Comparison of ENCODE assay signal across 9 cellular contexts in genomic region chr21:46170436-46171193, GRCh38. TPM values are rescaled to one million over a fixed set of nuclear protein-coding genes. Genes with fewer than 3 reads are reported as not detected.
DNase-seq lines count a peak whose midpoint lies in the region; ATAC-seq lines count a peak whose summit lies in the region.
"Not testable (repeated sequence)": the region's sequence is repeated elsewhere in the genome, so short reads cannot be mapped to it uniquely, and the experiment has no call there.
"Had no signal": no experiment of that assay in that cellular context is flagged by ENCODE, and none has a peak within 500 bp of the region (broad histone marks: within the 10 kb centered on the region; RNA-seq: fewer than 3 reads in every experiment).

No MANE protein-coding gene starts in this region.

- H3K27ac ChIP-seq in CD4-positive, CD25-positive, alpha-beta regulatory T cell (ENCODE audit: insufficient read depth, low read length, poor library complexity, severe bottlenecking) = peak overlapping the region; percentile 23

- intact Hi-C loops in activated T-helper 1 cell treated with anti-CD3 and anti-CD28 coated beads, Interleukin-12 subunit alpha, Interleukin-12 subunit beta, Interleukin-2, Interleukin-4 antibody, amounts not matched to agents 30 ng/mL and 10 ng/mL and 1 ng/mL, durations not matched to agents 14 hours and 24 hours and 36 hours (cut with micrococcal nuclease) = not testable (repeated sequence)

- ATAC-seq in CD4-positive, CD25-positive, alpha-beta regulatory T cell (ENCODE audit: low read depth in 2 of 2) = peak in 1 of 2 donors; percentile 37
- ATAC-seq in activated naive CD4-positive, alpha-beta T cell treated with anti-CD3 and anti-CD28 coated beads, Interleukin-2, amount 50 U/mL, for 72 hours; stimulated activated naive CD8-positive, alpha-beta T cell treated with anti-CD3 and anti-CD28 coated beads, Interleukin-15, amount 100 ng/mL, for 72 hours: not testable (repeated sequence)

- not testable (repeated sequence) for H3K4me3 Mint-ChIP-seq in CD4-positive, CD25-positive, alpha-beta regulatory T cell; T-helper 1 cell treated with Interleukin-12 subunit alpha and Interleukin-12 subunit beta and Interleukin-4 antibody, amounts not matched to agents 30 μg/mL and 1 μg/mL, for 36 hours; activated T-helper 1 cell treated with anti-CD3 and anti-CD28 coated beads, Interleukin-12 subunit alpha, Interleukin-12 subunit beta, Interleukin-2, Interleukin-4 antibody, amounts not matched to agents 30 ng/mL and 10 ng/mL and 1 ng/mL, durations not matched to agents 14 hours and 24 hours and 36 hours; stimulated activated naive CD8-positive, alpha-beta T cell treated with anti-CD3 and anti-CD28 coated beads, Interleukin-15, amount 100 ng/mL, for 72 hours

- H3K27me3 ChIP-seq in CD4-positive, CD25-positive, alpha-beta regulatory T cell (ENCODE audit: control insufficient read depth, insufficient read depth, low read length) = not testable (repeated sequence)

- peaks cover 11% of the 10 kb centered on the region for H3K36me3 Mint-ChIP-seq in CD4-positive, CD25-positive, alpha-beta regulatory T cell
- H3K36me3 Mint-ChIP-seq in T-helper 1 cell treated with Interleukin-12 subunit alpha and Interleukin-12 subunit beta and Interleukin-4 antibody, amounts not matched to agents 30 μg/mL and 1 μg/mL, for 36 hours (ENCODE audit: low read depth); activated T-helper 1 cell treated with anti-CD3 and anti-CD28 coated beads, Interleukin-12 subunit alpha, Interleukin-12 subunit beta, Interleukin-2, Interleukin-4 antibody, amounts not matched to agents 30 ng/mL and 10 ng/mL and 1 ng/mL, durations not matched to agents 14 hours and 24 hours and 36 hours (ENCODE audit: low read depth): not testable (repeated sequence)
- H3K36me3 Mint-ChIP-seq in activated naive CD4-positive, alpha-beta T cell treated with anti-CD3 and anti-CD28 coated beads, Interleukin-2, amount 50 U/mL, for 72 hours = peaks cover 17 to 20% of the 10 kb centered on the region in 2 donors

- DNase-seq in CD4-positive, CD25-positive, alpha-beta regulatory T cell = peak in 2 of 3 donors; percentile 46 to 56
- peak; percentile 50 for DNase-seq in activated CD8-positive, alpha-beta memory T cell treated with anti-CD3 and anti-CD28 coated beads for 24 hours
- peak; percentile 13 for DNase-seq in activated T-helper 1 cell treated with anti-CD3 and anti-CD28 coated beads, Interleukin-12 subunit alpha, Interleukin-12 subunit beta, Interleukin-2, Interleukin-4 antibody, amounts not matched to agents 30 ng/mL and 10 ng/mL and 1 ng/mL, durations not matched to agents 14 hours and 24 hours and 36 hours (ENCODE audit: low spot score)
- DNase-seq in activated naive CD4-positive, alpha-beta T cell treated with anti-CD3 and anti-CD28 coated beads, Interleukin-2, amount 50 U/mL, for 72 hours (ENCODE audit: low spot score in 2 of 2); stimulated activated naive CD8-positive, alpha-beta T cell treated with anti-CD3 and anti-CD28 coated beads, Interleukin-15, amount 100 ng/mL, for 72 hours: not testable (repeated sequence)
- DNase-seq in effector CD8-positive, alpha-beta T cell (lab: John Stamatoyannopoulos, UW) = peak; percentile 11
- DNase-seq in mesenteric fat pad (ENCODE audit: low spot score) = peak; percentile 65

- not testable (repeated sequence) for H3K4me1 ChIP-seq in CD4-positive, CD25-positive, alpha-beta regulatory T cell (ENCODE audit: control insufficient read depth, insufficient read depth, low read length, poor library complexity, severe bottlenecking)

- H3K4me3 ChIP-seq in CD4-positive, CD25-positive, alpha-beta regulatory T cell (ENCODE audit: low read depth, low read length) = not testable (repeated sequence)

- not testable (repeated sequence) for H3K36me3 ChIP-seq in CD4-positive, CD25-positive, alpha-beta regulatory T cell (ENCODE audit: control insufficient read depth, insufficient read depth, low read length)

- peaks cover 2 to 19% (median 12%) of the 10 kb centered on the region in 7 donors for H3K9me3 Mint-ChIP-seq in CD4-positive, CD25-positive, alpha-beta regulatory T cell
- H3K9me3 Mint-ChIP-seq in T-helper 1 cell treated with Interleukin-12 subunit alpha and Interleukin-12 subunit beta and Interleukin-4 antibody, amounts not matched to agents 30 μg/mL and 1 μg/mL, for 36 hours = peaks cover 20% of the 10 kb centered on the region
- H3K9me3 Mint-ChIP-seq in activated T-helper 1 cell treated with anti-CD3 and anti-CD28 coated beads, Interleukin-12 subunit alpha, Interleukin-12 subunit beta, Interleukin-2, Interleukin-4 antibody, amounts not matched to agents 30 ng/mL and 10 ng/mL and 1 ng/mL, durations not matched to agents 14 hours and 24 hours and 36 hours = peaks cover 19% of the 10 kb centered on the region
- peaks cover 0 to 14% of the 10 kb centered on the region in 2 donors for H3K9me3 Mint-ChIP-seq in activated naive CD4-positive, alpha-beta T cell treated with anti-CD3 and anti-CD28 coated beads, Interleukin-2, amount 50 U/mL, for 72 hours
- H3K9me3 Mint-ChIP-seq in stimulated activated naive CD8-positive, alpha-beta T cell treated with anti-CD3 and anti-CD28 coated beads, Interleukin-15, amount 100 ng/mL, for 72 hours = peaks cover 14 to 23% of the 10 kb centered on the region in 2 donors

- not testable (repeated sequence) for H3K4me1 Mint-ChIP-seq in CD4-positive, CD25-positive, alpha-beta regulatory T cell; T-helper 1 cell treated with Interleukin-12 subunit alpha and Interleukin-12 subunit beta and Interleukin-4 antibody, amounts not matched to agents 30 μg/mL and 1 μg/mL, for 36 hours (ENCODE audit: low read depth); activated T-helper 1 cell treated with anti-CD3 and anti-CD28 coated beads, Interleukin-12 subunit alpha, Interleukin-12 subunit beta, Interleukin-2, Interleukin-4 antibody, amounts not matched to agents 30 ng/mL and 10 ng/mL and 1 ng/mL, durations not matched to agents 14 hours and 24 hours and 36 hours (ENCODE audit: low read depth); stimulated activated naive CD8-positive, alpha-beta T cell treated with anti-CD3 and anti-CD28 coated beads, Interleukin-15, amount 100 ng/mL, for 72 hours

- H3K9me3 ChIP-seq in CD4-positive, CD25-positive, alpha-beta regulatory T cell (ENCODE audit: control insufficient read depth in 2 of 2, low read length in 2 of 2) = peaks cover 7 to 10% of the 10 kb centered on the region in 2 experiments

- H3K27ac Mint-ChIP-seq in CD4-positive, CD25-positive, alpha-beta regulatory T cell = peak overlapping the region in 1 of 3 donors; percentile 68
- peak overlapping the region; percentile 31 for H3K27ac Mint-ChIP-seq in T-helper 1 cell treated with Interleukin-12 subunit alpha and Interleukin-12 subunit beta and Interleukin-4 antibody, amounts not matched to agents 30 μg/mL and 1 μg/mL, for 36 hours
- not testable (repeated sequence) for H3K27ac Mint-ChIP-seq in activated T-helper 1 cell treated with anti-CD3 and anti-CD28 coated beads, Interleukin-12 subunit alpha, Interleukin-12 subunit beta, Interleukin-2, Interleukin-4 antibody, amounts not matched to agents 30 ng/mL and 10 ng/mL and 1 ng/mL, durations not matched to agents 14 hours and 24 hours and 36 hours
- peak overlapping the region; percentile 9 to 53 for H3K27ac Mint-ChIP-seq in activated naive CD4-positive, alpha-beta T cell treated with anti-CD3 and anti-CD28 coated beads, Interleukin-2, amount 50 U/mL, for 72 hours
- peak overlapping the region; percentile 29 to 63 for H3K27ac Mint-ChIP-seq in stimulated activated naive CD8-positive, alpha-beta T cell treated with anti-CD3 and anti-CD28 coated beads, Interleukin-15, amount 100 ng/mL, for 72 hours

- not testable (repeated sequence) for H3K27me3 Mint-ChIP-seq in CD4-positive, CD25-positive, alpha-beta regulatory T cell; activated T-helper 1 cell treated with anti-CD3 and anti-CD28 coated beads, Interleukin-12 subunit alpha, Interleukin-12 subunit beta, Interleukin-2, Interleukin-4 antibody, amounts not matched to agents 30 ng/mL and 10 ng/mL and 1 ng/mL, durations not matched to agents 14 hours and 24 hours and 36 hours (ENCODE audit: insufficient read depth)
- H3K27me3 Mint-ChIP-seq in T-helper 1 cell treated with Interleukin-12 subunit alpha and Interleukin-12 subunit beta and Interleukin-4 antibody, amounts not matched to agents 30 μg/mL and 1 μg/mL, for 36 hours (ENCODE audit: low read depth) = peaks cover 14% of the 10 kb centered on the region
- H3K27me3 Mint-ChIP-seq in stimulated activated naive CD8-positive, alpha-beta T cell treated with anti-CD3 and anti-CD28 coated beads, Interleukin-15, amount 100 ng/mL, for 72 hours = peaks cover 19% of the 10 kb centered on the region

RNA-seq across cellular contexts. Expression of gene SPATC1L, which starts 13.6 kb away (rescaled TPM):
- 1.7 TPM for total RNA-seq in CD4-positive, CD25-positive, alpha-beta regulatory T cell
- 1 to 10 TPM; 2.5 to 9.2 (median 6.2) TPM for polyA plus RNA-seq in CD4-positive, CD25-positive, alpha-beta regulatory T cell
- total RNA-seq in activated T-helper 1 cell treated with anti-CD3 and anti-CD28 coated beads, Interleukin-12 subunit alpha, Interleukin-12 subunit beta, Interleukin-2, Interleukin-4 antibody, amounts not matched to agents 30 ng/mL and 10 ng/mL and 1 ng/mL, durations not matched to agents 14 hours and 24 hours and 36 hours = 12.1 and 12.8 TPM in 2 replicates
- total RNA-seq in activated naive CD4-positive, alpha-beta T cell treated with anti-CD3 and anti-CD28 coated beads, Interleukin-2, amount 50 U/mL, for 72 hours = 1 to 10 TPM; 7.1 to 8.9 TPM
- 5.9 TPM for total RNA-seq in mesenteric fat pad

RNA-seq across cellular contexts. Expression of gene FTCD, which starts 15.2 kb away (rescaled TPM):
- total RNA-seq in CD4-positive, CD25-positive, alpha-beta regulatory T cell = not detected
- polyA plus RNA-seq in CD4-positive, CD25-positive, alpha-beta regulatory T cell = under 1 TPM in 1 of 4 donors, not detected in 3; 0.38 TPM
- total RNA-seq in activated T-helper 1 cell treated with anti-CD3 and anti-CD28 coated beads, Interleukin-12 subunit alpha, Interleukin-12 subunit beta, Interleukin-2, Interleukin-4 antibody, amounts not matched to agents 30 ng/mL and 10 ng/mL and 1 ng/mL, durations not matched to agents 14 hours and 24 hours and 36 hours = 0.56 and 0.62 TPM in 2 replicates
- total RNA-seq in activated naive CD4-positive, alpha-beta T cell treated with anti-CD3 and anti-CD28 coated beads, Interleukin-2, amount 50 U/mL, for 72 hours = under 1 TPM; 0.21 to 0.39 TPM
- total RNA-seq in mesenteric fat pad = 0.32 TPM
- total RNA-seq: H7 had no signal

RNA-seq across cellular contexts. Expression of gene LSS, which starts 58.0 kb away (rescaled TPM):
- total RNA-seq in CD4-positive, CD25-positive, alpha-beta regulatory T cell = 51.6 TPM
- polyA plus RNA-seq in CD4-positive, CD25-positive, alpha-beta regulatory T cell = 10 to 100 TPM in 3 of 4 donors, 1 to 10 TPM in 1; 8.8 to 18.0 (median 12.3) TPM
- total RNA-seq in activated T-helper 1 cell treated with anti-CD3 and anti-CD28 coated beads, Interleukin-12 subunit alpha, Interleukin-12 subunit beta, Interleukin-2, Interleukin-4 antibody, amounts not matched to agents 30 ng/mL and 10 ng/mL and 1 ng/mL, durations not matched to agents 14 hours and 24 hours and 36 hours = 15.8 and 17.0 TPM in 2 replicates
- 10 to 100 TPM; 17.8 to 26.2 TPM for total RNA-seq in activated naive CD4-positive, alpha-beta T cell treated with anti-CD3 and anti-CD28 coated beads, Interleukin-2, amount 50 U/mL, for 72 hours
- 81.3 TPM for total RNA-seq in mesenteric fat pad
